ENCODE assay signal across 8 cellular contexts in genomic region chr19:38650911-38651584, GRCh38.
DNase-seq lines count a peak whose midpoint lies in the region; ATAC-seq and TF ChIP-seq lines count a peak whose summit lies in the region.

No MANE protein-coding gene starts in this region.

- H3K4me3 ChIP-seq in BLaER1: no peak overlapping the region
- H3K4me3 ChIP-seq in duodenal mucosa (ENCODE audit: low read depth in 1 of 2, low read length in 2 of 2): peak overlapping the region; percentile 79 to 97

- H3K4me1 ChIP-seq in BLaER1 (peaks cover 65% of the 10 kb centered on the region), duodenal mucosa (ENCODE audit: control insufficient read depth in 1 of 2, insufficient read depth in 2 of 2, low read length in 2 of 2) (peaks cover 51 to 71% of the 10 kb centered on the region in 2 donors)

- intact Hi-C loops in head of caudate nucleus (cut with DNase I): no loop called here

- H3K9ac ChIP-seq in BLaER1: no peak overlapping the region
- peak overlapping the region; percentile 91 to 99 for H3K9ac ChIP-seq in duodenal mucosa (ENCODE audit: low read depth in 1 of 2, low read length in 2 of 2)

- H3K9me3 Mint-ChIP-seq in nephron: no peaks in the 10 kb centered on the region

- peak overlapping the region; percentile 90 to 98 (median 95) for H3K27ac Mint-ChIP-seq in nephron

- no peaks in the 10 kb centered on the region for H3K27me3 Mint-ChIP-seq in nephron (ENCODE audit: low read depth)

- peaks cover 26% of the 10 kb centered on the region for H3K36me3 ChIP-seq in BLaER1
- H3K36me3 ChIP-seq in duodenal mucosa (ENCODE audit: control insufficient read depth in 1 of 2, insufficient read depth in 2 of 2, low read length in 2 of 2): peaks cover 0 to 6% of the 10 kb centered on the region in 2 donors

- peak overlapping the region; percentile 98 for H3K4me2 ChIP-seq in BLaER1

- H3K27me3 ChIP-seq in BLaER1: no peaks in the 10 kb centered on the region
- H3K27me3 ChIP-seq in duodenal mucosa (ENCODE audit: control insufficient read depth in 1 of 2, insufficient read depth in 2 of 2, low read length in 2 of 2): no peaks in the 10 kb centered on the region

- DNase-seq in NOMO-1 treated with dmso at 0.1 percent for 144 hours (lab: John Stamatoyannopoulos, UW; ENCODE audit: unreplicated experiment): peak; percentile 69
- DNase-seq in HuH-7 (ENCODE audit: low spot score): no peak
- DNase-seq in NK-92 (lab: John Stamatoyannopoulos, UW; ENCODE audit: unreplicated experiment): no peak
- DNase-seq in head of caudate nucleus: no peak

- peak overlapping the region; percentile 96 to 98 (median 97) for H3K4me3 Mint-ChIP-seq in nephron

- no peaks in the 10 kb centered on the region for H3K36me3 Mint-ChIP-seq in nephron (ENCODE audit: low read depth)

- no peak for ATAC-seq in HG03135 (IDR thresholded peaks at IDR 0.05; ENCODE audit: unreplicated experiment)

- TF ChIP-seq CTCF in nephron (IDR thresholded peaks at IDR 0.05; ENCODE audit: unreplicated experiment in 3 of 3): no peak

- H3K27ac ChIP-seq in BLaER1 (no peak overlapping the region), duodenal mucosa (ENCODE audit: low read depth, low read length) (peak overlapping the region; percentile 99)

- H4K20me1 ChIP-seq in BLaER1: peaks cover 84% of the 10 kb centered on the region

- H3K9me3 ChIP-seq in BLaER1: no peaks in the 10 kb centered on the region
- H3K9me3 ChIP-seq in duodenal mucosa (ENCODE audit: control insufficient read depth in 1 of 2, low read length in 2 of 2): no peaks in the 10 kb centered on the region

- H3K4me1 Mint-ChIP-seq in nephron: peaks cover 70% of the 10 kb centered on the region
